In genomic region chr2:217804786-217805678, GRCh38 we compare ENCODE assay signal across 10 cellular contexts.
DNase-seq lines count a peak whose midpoint lies in the region; ATAC-seq, FAIRE-seq and TF ChIP-seq lines count a peak whose summit lies in the region.
"Had no signal": no experiment of that assay in that cellular context is flagged by ENCODE, and none has a peak within 500 bp of the region (broad histone marks: within the 10 kb centered on the region; RNA-seq: fewer than 3 reads in every experiment).

No MANE protein-coding gene starts in this region.

- H4K20me1 ChIP-seq in GM12878 (ENCODE audit: control insufficient read depth, insufficient read depth): no peaks in the 10 kb centered on the region
- H4K20me1 ChIP-seq in keratinocyte (ENCODE audit: control insufficient read depth, extremely low read depth, insufficient read depth, low read length): no peaks in the 10 kb centered on the region

- FAIRE-seq in GM12878 (lab: Jason Lieb, UNC): peak; percentile 89
- peak; percentile 60 for FAIRE-seq in keratinocyte (lab: Jason Lieb, UNC)

- POLR2A ChIA-PET in GM12878 (lab: Charles Lee): interaction anchor here (0.6 kb wide), 1 partner anchor 344 kb away, joined by 4 read pairs; no protein-coding TSS in a partner anchor

- in situ Hi-C loops in GM12878 (cut with MboI): no loop called here

- BruUV-seq in GM12878 (replicated peaks; lab: Mats Ljungman, UMichigan): no TSS peak

- H3K27me3 ChIP-seq in GM12878 (replicated peaks in 1 of 2; ENCODE audit: control insufficient read depth in 2 of 2, insufficient read depth in 2 of 2, low read length in 1 of 2) (0 out of 4 replicates have a peak, but pooled peaks cover 0 to 2% of the 10 kb centered on the region in 2 experiments), keratinocyte (ENCODE audit: control insufficient read depth, extremely low read depth, insufficient read depth, low read length) (no peaks in the 10 kb centered on the region)

- H3K9me3 ChIP-seq in GM12878 (replicated peaks; ENCODE audit: control insufficient read depth, insufficient read depth, low read length) (no peaks in the 10 kb centered on the region), keratinocyte (ENCODE audit: control insufficient read depth, low read depth, low read length) (no peaks in the 10 kb centered on the region)

- H3K4me3 Mint-ChIP-seq in stimulated activated naive CD8-positive, alpha-beta T cell treated with anti-CD3 and anti-CD28 coated beads, Interleukin-15, amount 100 ng/mL, for 72 hours: no peak overlapping the region
- H3K4me3 Mint-ChIP-seq: immature natural killer cell had no signal

- dilution Hi-C loops in keratinocyte (cut with MboI; ENCODE audit: extremely low pct_ligation_motif_present, low sequenced_read_pairs): no loop called here

- RAD21 ChIA-PET in GM12878 (lab: Charles Lee; ENCODE audit: unreplicated experiment): interaction anchor here (0.6 kb wide), 1 partner anchor 12 kb away, joined by 3 read pairs; no protein-coding TSS in a partner anchor

- H3K4me1 ChIP-seq in GM12878 (ENCODE audit: control insufficient read depth, insufficient read depth, low read length) (no peaks in the 10 kb centered on the region), keratinocyte (ENCODE audit: control insufficient read depth, extremely low read depth, insufficient read depth, low read length) (no peaks in the 10 kb centered on the region)

- no peak overlapping the region for H3K27ac ChIP-seq in GM12878 (ENCODE audit: control insufficient read depth, insufficient read depth)
- H3K27ac ChIP-seq in keratinocyte (ENCODE audit: control insufficient read depth, insufficient read depth, low read length): no peak overlapping the region
- H3K27ac ChIP-seq: 22Rv1 had no signal

- H3K9ac ChIP-seq in GM12878 (ENCODE audit: control insufficient read depth, insufficient read depth, low read length): no peak overlapping the region
- no peak overlapping the region for H3K9ac ChIP-seq in keratinocyte (ENCODE audit: control insufficient read depth, extremely low read depth, insufficient read depth, low read length)

- no peaks in the 10 kb centered on the region for H3K36me3 ChIP-seq in GM12878 (ENCODE audit: control insufficient read depth in 2 of 2, insufficient read depth in 2 of 2, low read length in 1 of 2)
- H3K36me3 ChIP-seq in keratinocyte (ENCODE audit: control insufficient read depth in 2 of 2, extremely low read depth in 1 of 2, insufficient read depth in 2 of 2, low read length in 2 of 2): no peaks in the 10 kb centered on the region

- CTCF ChIA-PET in GM12878 (lab: Yijun Ruan, JAX): interaction anchor here (0.8 kb wide), 1 partner anchor 184 kb away, joined by 3 read pairs; no protein-coding TSS in a partner anchor

- TF ChIP-seq CTCF in GM12878 (IDR thresholded peaks at IDR 0.05 in 2 of 3, conservative IDR thresholded peaks at IDR 0.05 in 1 of 3; ENCODE audit: control insufficient read depth in 2 of 3, extremely low read depth in 1 of 3, insufficient read depth in 1 of 3, low read depth in 3 of 3, low read length in 3 of 3) (no peak), keratinocyte (optimal IDR thresholded peaks at IDR 0.05 in 1 of 3, IDR thresholded peaks at IDR 0.05 in 1 of 3, conservative IDR thresholded peaks at IDR 0.05 in 1 of 3; ENCODE audit: extremely low read depth in 1 of 3, insufficient read depth in 2 of 3, low read length in 3 of 3) (no peak)

- peaks cover 6 to 8% of the 10 kb centered on the region in 2 donors for H3K9me3 Mint-ChIP-seq in stimulated activated naive CD8-positive, alpha-beta T cell treated with anti-CD3 and anti-CD28 coated beads, Interleukin-15, amount 100 ng/mL, for 72 hours
- H3K9me3 Mint-ChIP-seq: immature natural killer cell had no signal

- DNase-seq in DMS 273 (lab: John Stamatoyannopoulos, UW; ENCODE audit: unreplicated experiment) (peak; percentile 45), DMS 273 treated with DMSO at 0.1 percent for 48 hours (lab: John Stamatoyannopoulos, UW) (no peak), GM12878 (ENCODE audit: low read depth, low spot score) (no peak), keratinocyte (ENCODE audit: low read depth, low spot score) (no peak), COLO668 (lab: John Stamatoyannopoulos, UW; ENCODE audit: unreplicated experiment) (no peak), germinal center (ENCODE audit: low spot score) (no peak), COR-L47 (lab: John Stamatoyannopoulos, UW) (no peak)
- DNase-seq in stimulated activated naive CD8-positive, alpha-beta T cell treated with anti-CD3 and anti-CD28 coated beads, Interleukin-15, amount 100 ng/mL, for 72 hours: no peak
- DNase-seq: immature natural killer cell had no signal

- TF ChIP-seq RAD21 in GM12878 (IDR thresholded peaks at IDR 0.05; ENCODE audit: insufficient read depth, low read depth, low read length): no peak

- peak overlapping the region in 1 of 2 donors; percentile 28 for H3K27ac Mint-ChIP-seq in stimulated activated naive CD8-positive, alpha-beta T cell treated with anti-CD3 and anti-CD28 coated beads, Interleukin-15, amount 100 ng/mL, for 72 hours
- H3K27ac Mint-ChIP-seq: immature natural killer cell had no signal

- SMC1A ChIA-PET in GM12878 (lab: Charles Lee; ENCODE audit: uncharacterized antibody, unreplicated experiment): no interaction called here

- TF ChIP-seq EP300 in GM12878 (IDR thresholded peaks at IDR 0.05; ENCODE audit: borderline replicate concordance in 1 of 2, control insufficient read depth in 1 of 2, low read depth in 2 of 2, low read length in 2 of 2): no peak

- H3K4me2 ChIP-seq in GM12878 (ENCODE audit: control insufficient read depth, insufficient read depth) (no peak overlapping the region), keratinocyte (ENCODE audit: control insufficient read depth, extremely low read depth, insufficient read depth, low read depth, low read length) (no peak overlapping the region)

- H3K9me1 ChIP-seq in keratinocyte (ENCODE audit: control insufficient read depth, extremely low read depth, insufficient read depth, low read length): no peaks in the 10 kb centered on the region

- H3K4me3 ChIP-seq in GM12878 (no peak overlapping the region), keratinocyte (ENCODE audit: control insufficient read depth in 2 of 3, extremely low read depth in 1 of 3, insufficient read depth in 2 of 3, low read depth in 1 of 3, low read length in 3 of 3) (no peak overlapping the region)

- H3K79me2 ChIP-seq in GM12878 (ENCODE audit: control insufficient read depth, insufficient read depth, low read length): no peaks in the 10 kb centered on the region
- no peaks in the 10 kb centered on the region for H3K79me2 ChIP-seq in keratinocyte (ENCODE audit: control insufficient read depth, insufficient read depth, low read length)

- intact Hi-C loops in GM12878 (cut with micrococcal nuclease; ENCODE audit: unreplicated experiment): no loop called here

- WGBS in GM12878 (ENCODE audit: insufficient coverage, insufficient replicate concordance, low lambda C conversion rate, missing lambda C conversion rate): 21% methylated on average over 9 of the region's 9 CpGs

- H2AFZ ChIP-seq in GM12878 (ENCODE audit: control insufficient read depth, low read depth, low read length) (no peak overlapping the region), keratinocyte (ENCODE audit: control insufficient read depth, low read length) (no peak overlapping the region)

- H3K27me3 Mint-ChIP-seq in stimulated activated naive CD8-positive, alpha-beta T cell treated with anti-CD3 and anti-CD28 coated beads, Interleukin-15, amount 100 ng/mL, for 72 hours: no peaks in the 10 kb centered on the region

- TF ChIP-seq POLR2A in GM12878 (IDR thresholded peaks at IDR 0.05; ENCODE audit: low read depth, low read length): no peak

- no peaks in the 10 kb centered on the region for H3K4me1 Mint-ChIP-seq in stimulated activated naive CD8-positive, alpha-beta T cell treated with anti-CD3 and anti-CD28 coated beads, Interleukin-15, amount 100 ng/mL, for 72 hours
- H3K4me1 Mint-ChIP-seq: immature natural killer cell had no signal

- ATAC-seq in GM12878: no peak
- ATAC-seq in stimulated activated naive CD8-positive, alpha-beta T cell treated with anti-CD3 and anti-CD28 coated beads, Interleukin-15, amount 100 ng/mL, for 72 hours: peak; percentile 11

TF ChIP-seq in GM12878, 131 proteins besides CTCF, POLR2A, EP300 and RAD21:
- TF ChIP-seq SP1 (IDR thresholded peaks at IDR 0.05; ENCODE audit: low read depth, low read length) (no peak), MYC (IDR thresholded peaks at IDR 0.05; ENCODE audit: insufficient read depth, insufficient read length, insufficient replicate concordance, low read length, severe bottlenecking) (no peak), RUNX3 (IDR thresholded peaks at IDR 0.05; ENCODE audit: low read length) (peak; percentile 45), CHD2 (IDR thresholded peaks at IDR 0.05; ENCODE audit: borderline replicate concordance, low read depth, low read length) (no peak), CREB1 (IDR thresholded peaks at IDR 0.05; ENCODE audit: low read depth) (no peak), RELA (IDR thresholded peaks at IDR 0.05; ENCODE audit: borderline replicate concordance, partially characterized antibody) (no peak)
